ENCODE assay signal across 8 cellular contexts in genomic region chr1:223500560-223501425, GRCh38.
A peak's percentile ranks its signal among the peaks of the same experiment; 100 is the strongest.
DNase-seq lines count a peak whose midpoint lies in the region; ATAC-seq and TF ChIP-seq lines count a peak whose summit lies in the region.

No MANE protein-coding gene starts in this region.

- H3K27ac ChIP-seq in heart left ventricle, result no peak overlapping the region

- no peaks in the 10 kb centered on the region for H3K36me3 Mint-ChIP-seq in chondrocyte (ENCODE audit: low read depth)

- no peak overlapping the region for H3K4me3 ChIP-seq in heart left ventricle

- H3K36me3 ChIP-seq in heart left ventricle, result no peaks in the 10 kb centered on the region

- peak; percentile 86 for ATAC-seq in omental fat pad (ENCODE audit: low FRiP score)
- ATAC-seq in GM18517 (IDR thresholded peaks at IDR 0.05; ENCODE audit: unreplicated experiment), result no peak
- no peak for ATAC-seq in HG03196 (IDR thresholded peaks at IDR 0.05; ENCODE audit: unreplicated experiment)
- no peak for ATAC-seq in heart left ventricle

- H3K4me1 Mint-ChIP-seq in chondrocyte (ENCODE audit: low read depth), result no peaks in the 10 kb centered on the region

- H3K27me3 ChIP-seq in heart left ventricle, result no peaks in the 10 kb centered on the region

- no peaks in the 10 kb centered on the region for H3K4me1 ChIP-seq in heart left ventricle

- H3K9me3 ChIP-seq in heart left ventricle, result no peaks in the 10 kb centered on the region

- DNase-seq in DMS79 treated with DMSO at 0.1 percent for 48 hours (lab: John Stamatoyannopoulos, UW) (peak; percentile 82), LHCN-M2 (ENCODE audit: low read depth) (peak; percentile 61), chondrocyte (ENCODE audit: low spot score) (no peak), omental fat pad (ENCODE audit: low spot score) (no peak), NCI-H524 (lab: John Stamatoyannopoulos, UW) (no peak), heart left ventricle (no peak)

- 69 to 77% (median 75%) methylated on average over 11 of the region's 11 CpGs for WGBS in heart left ventricle, 4 donors

- no peak overlapping the region for H3K4me3 Mint-ChIP-seq in chondrocyte (ENCODE audit: unreplicated experiment)

- peak overlapping the region; percentile 32 for H3K27ac Mint-ChIP-seq in chondrocyte (ENCODE audit: unreplicated experiment)

- TF ChIP-seq POLR2A in heart left ventricle (IDR thresholded peaks at IDR 0.05), result no peak

- TF ChIP-seq CTCF in chondrocyte (IDR thresholded peaks at IDR 0.05) (no peak), omental fat pad (IDR thresholded peaks at IDR 0.05) (no peak), heart left ventricle (IDR thresholded peaks at IDR 0.05) (no peak)

- intact Hi-C loops in heart left ventricle (cut with DNase I), result no loop called here

- no peaks in the 10 kb centered on the region for H3K9me3 Mint-ChIP-seq in chondrocyte (ENCODE audit: low read depth)

- H3K27me3 Mint-ChIP-seq in chondrocyte (ENCODE audit: low read depth), result no peaks in the 10 kb centered on the region

Comparison
In these comparisons a context has a peak if more than half of its experiments do, and no peak if none do; other contexts are left out.
1. DNase-seq: peak in DMS79 treated with DMSO at 0.1 percent for 48 hours (single experiment) and LHCN-M2 (single experiment); none in chondrocyte (single experiment), omental fat pad (single experiment), NCI-H524 (0 of 2) and heart left ventricle (0 of 5).